Comparison of ENCODE assay signal across 18 cellular contexts in genomic region chr10:14448197-14448763, GRCh38.
"Had no signal": no experiment of that assay in that cellular context is flagged by ENCODE, and none has a peak within 500 bp of the region (broad histone marks: within the 10 kb centered on the region; RNA-seq: fewer than 3 reads in every experiment).

No MANE protein-coding gene starts in this region.

- H3K4me1 ChIP-seq: colonic mucosa, lower lobe of right lung, right lobe of liver, upper lobe of left lung had no signal

- DNase-seq: colonic mucosa; effector memory CD4-positive, alpha-beta T cell; esophagus squamous epithelium; left ventricle myocardium superior; lower lobe of right lung; natural killer cell; ovary; retina; right lobe of liver; stimulated activated CD4-positive, alpha-beta T cell treated with anti-CD3 and anti-CD28 coated beads, Interleukin-2, amount 100 ng/mL, for 24 hours; stimulated activated CD4-positive, alpha-beta T cell treated with anti-CD3 and anti-CD28 coated beads, Interleukin-4, amount 100 ng/mL, for 24 hours; stimulated activated naive CD8-positive, alpha-beta T cell treated with anti-CD3 and anti-CD28 coated beads, Interleukin-15, Interleukin-2, amounts not matched to agents 100 U/mL and 50 U/mL, for 24 hours; upper lobe of left lung had no signal

- H3K27ac Mint-ChIP-seq: dendritic cell treated with granulocyte-macrophage colony-stimulating factor and Interleukin-4, amounts not matched to agents 40 ng/mL and 50 ng/mL, for 4 days; natural killer cell; stimulated activated memory B cell treated with anti-CD40 and anti-IgM and Interleukin-4, amounts not matched to agents 10 μg/mL and 1 μg/mL and 100 μg/mL, for 72 hours had no signal

- H3K4me1 Mint-ChIP-seq: central memory CD8-positive, alpha-beta T cell; natural killer cell; stimulated activated memory B cell treated with anti-CD40 and anti-IgM and Interleukin-4, amounts not matched to agents 10 μg/mL and 1 μg/mL and 100 μg/mL, for 72 hours had no signal

- ATAC-seq: left ventricle myocardium superior; lower lobe of right lung; right lobe of liver; stimulated activated memory B cell treated with anti-CD40 and anti-IgM and Interleukin-4, amounts not matched to agents 10 μg/mL and 1 μg/mL and 100 μg/mL, for 72 hours; stimulated activated naive CD8-positive, alpha-beta T cell treated with anti-CD3 and anti-CD28 coated beads, Interleukin-15, Interleukin-2, amounts not matched to agents 100 U/mL and 50 U/mL, for 24 hours had no signal

- H3K4me3 Mint-ChIP-seq: central memory CD8-positive, alpha-beta T cell; dendritic cell treated with granulocyte-macrophage colony-stimulating factor and Interleukin-4, amounts not matched to agents 40 ng/mL and 50 ng/mL, for 4 days; natural killer cell; stimulated activated memory B cell treated with anti-CD40 and anti-IgM and Interleukin-4, amounts not matched to agents 10 μg/mL and 1 μg/mL and 100 μg/mL, for 72 hours had no signal

- H3K36me3 ChIP-seq: colonic mucosa, esophagus squamous epithelium, lower lobe of right lung, ovary, right lobe of liver, thoracic aorta, tibial nerve, upper lobe of left lung had no signal

- H3K27ac ChIP-seq: colonic mucosa, esophagus squamous epithelium, lower lobe of right lung, ovary, right lobe of liver, thoracic aorta, tibial nerve, upper lobe of left lung had no signal

- H3K27me3 ChIP-seq: colonic mucosa, esophagus squamous epithelium, ovary, right lobe of liver, tibial nerve, upper lobe of left lung had no signal

- H3K36me3 Mint-ChIP-seq: natural killer cell; stimulated activated memory B cell treated with anti-CD40 and anti-IgM and Interleukin-4, amounts not matched to agents 10 μg/mL and 1 μg/mL and 100 μg/mL, for 72 hours had no signal

- H3K9me3 Mint-ChIP-seq: central memory CD8-positive, alpha-beta T cell; natural killer cell had no signal

- H3K9me3 ChIP-seq: colonic mucosa, esophagus squamous epithelium, lower lobe of right lung, ovary, right lobe of liver, thoracic aorta, tibial nerve, upper lobe of left lung had no signal

- H3K4me3 ChIP-seq: colonic mucosa, esophagus squamous epithelium, lower lobe of right lung, ovary, right lobe of liver, thoracic aorta, tibial nerve, upper lobe of left lung had no signal
